In genomic region chr4:34178476-34178875, GRCh38 we compare ENCODE assay signal across 23 cellular contexts.
"Had no signal": no experiment of that assay in that cellular context is flagged by ENCODE, and none has a peak within 500 bp of the region (broad histone marks: within the 10 kb centered on the region; RNA-seq: fewer than 3 reads in every experiment).

No MANE protein-coding gene starts in this region.

- H3K4me3 ChIP-seq: colonic mucosa, esophagus muscularis mucosa, gastroesophageal sphincter, heart right ventricle, lower lobe of right lung, pancreas, right lobe of liver, stomach, thyroid gland had no signal

- DNase-seq: colonic mucosa; effector CD8-positive, alpha-beta T cell; glutamatergic neuron; heart right ventricle; hippocampal formation; immature natural killer cell; islet precursor cell; kidney glomerular epithelial cell; left ventricle myocardium superior; lower lobe of right lung; natural killer cell; pancreas; right lobe of liver; small intestine; stimulated activated CD4-positive, alpha-beta T cell treated with anti-CD3 and anti-CD28 coated beads, Interleukin-15, amount 100 ng/mL, for 24 hours; stimulated activated CD4-positive, alpha-beta T cell treated with anti-CD3 and anti-CD28 coated beads, Interleukin-4, amount 100 ng/mL, for 1 hour; stimulated activated naive CD4-positive, alpha-beta T cell treated with Interleukin-2 at 50 U/mL for 16 hours; stomach; thyroid gland had no signal

- H3K27me3 ChIP-seq: colonic mucosa, esophagus muscularis mucosa, foreskin keratinocyte, gastroesophageal sphincter, heart right ventricle, pancreas, right lobe of liver, stomach, thyroid gland had no signal

- H3K9me3 ChIP-seq: colonic mucosa, esophagus muscularis mucosa, gastroesophageal sphincter, lower lobe of right lung, pancreas, right lobe of liver, thyroid gland had no signal

- H3K27ac ChIP-seq: colonic mucosa, esophagus muscularis mucosa, foreskin keratinocyte, gastroesophageal sphincter, heart right ventricle, lower lobe of right lung, pancreas, right lobe of liver, stomach, thyroid gland had no signal

- H3K36me3 ChIP-seq: colonic mucosa, esophagus muscularis mucosa, gastroesophageal sphincter, heart right ventricle, lower lobe of right lung, pancreas, right lobe of liver, stomach, thyroid gland had no signal

- H3K4me1 ChIP-seq: colonic mucosa, esophagus muscularis mucosa, gastroesophageal sphincter, heart right ventricle, lower lobe of right lung, pancreas, right lobe of liver, stomach had no signal

- ATAC-seq: foreskin keratinocyte; gastroesophageal sphincter; heart right ventricle; left ventricle myocardium superior; lower lobe of right lung; natural killer cell; pancreas; right lobe of liver; stimulated activated effector memory CD8-positive, alpha-beta T cell treated with anti-CD3 and anti-CD28 coated beads, Interleukin-12 subunit alpha, Interleukin-12 subunit beta, amount 100 ng/mL, for 72 hours had no signal
